ENCODE assay signal across 15 cellular contexts in the genomic region with DNA sequence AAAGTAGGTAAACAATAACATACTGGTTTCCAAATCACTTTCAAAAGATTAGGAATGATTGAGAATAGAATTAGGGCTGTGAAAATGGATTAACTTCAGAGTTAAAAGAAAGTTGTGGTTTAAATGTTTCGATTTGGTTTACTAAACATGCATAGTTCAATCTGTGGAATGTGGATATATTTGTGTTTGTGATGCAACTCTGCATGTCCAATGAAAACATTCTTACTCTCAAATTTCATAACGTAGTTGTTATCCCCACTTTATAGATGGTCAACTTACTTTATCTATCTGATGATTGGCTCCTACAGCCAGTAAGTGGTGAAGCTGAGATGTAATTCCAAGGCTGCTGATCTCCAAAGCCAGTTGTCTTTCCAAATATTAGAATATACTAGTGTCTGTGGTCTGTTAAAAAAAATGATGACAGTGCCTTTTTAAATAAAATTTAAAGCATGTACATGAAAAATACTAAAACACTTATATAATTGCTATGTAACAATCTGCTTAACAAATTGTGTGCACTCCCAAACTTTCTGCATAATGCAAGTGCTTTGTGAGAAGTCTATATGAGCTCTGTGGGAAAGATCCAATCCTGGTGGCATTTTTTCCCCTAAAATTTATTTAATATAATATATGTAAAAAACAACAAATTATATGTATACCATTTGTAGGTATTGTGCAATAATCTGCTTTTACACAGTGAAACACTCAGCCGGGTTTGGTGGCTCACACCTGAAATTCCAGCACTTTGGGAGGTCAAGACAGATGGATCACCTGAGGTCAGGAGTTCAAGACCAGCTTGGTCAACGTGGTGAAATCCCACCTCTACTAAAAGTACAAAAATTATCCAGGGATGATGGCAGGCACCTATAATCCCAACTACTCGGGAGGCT.
"Had no signal": no experiment of that assay in that cellular context is flagged by ENCODE, and none has a peak within 500 bp of the region (broad histone marks: within the 10 kb centered on the region; RNA-seq: fewer than 3 reads in every experiment).

No MANE protein-coding gene starts in this region.

- H3K4me1 Mint-ChIP-seq: activated naive CD8-positive, alpha-beta T cell treated with anti-CD3 and anti-CD28 coated beads for 36 hours had no signal

- H3K9me3 Mint-ChIP-seq: activated CD4-positive, alpha-beta memory T cell treated with anti-CD3 and anti-CD28 coated beads for 36 hours; activated naive CD8-positive, alpha-beta T cell treated with anti-CD3 and anti-CD28 coated beads for 36 hours had no signal

- DNase-seq: activated CD4-positive, alpha-beta memory T cell treated with anti-CD3 and anti-CD28 coated beads for 36 hours; activated CD4-positive, alpha-beta T cell treated with anti-CD3 and anti-CD28 coated beads for 1 hour; activated gamma-delta T cell; activated naive CD8-positive, alpha-beta T cell treated with anti-CD3 and anti-CD28 coated beads for 36 hours; activated T-cell treated with anti-CD3 and anti-CD28 coated beads, Interleukin-2, amount 50 U/mL, for 48 hours; caudate nucleus; effector memory CD4-positive, alpha-beta T cell; glutamatergic neuron; naive thymus-derived CD4-positive, alpha-beta T cell; posterior cingulate gyrus; uterus had no signal

- ATAC-seq: naive thymus-derived CD4-positive, alpha-beta T cell had no signal

- H3K27me3 Mint-ChIP-seq: activated CD4-positive, alpha-beta memory T cell treated with anti-CD3 and anti-CD28 coated beads for 36 hours; activated naive CD8-positive, alpha-beta T cell treated with anti-CD3 and anti-CD28 coated beads for 36 hours had no signal

- H3K27ac Mint-ChIP-seq: activated CD4-positive, alpha-beta memory T cell treated with anti-CD3 and anti-CD28 coated beads for 36 hours; activated naive CD8-positive, alpha-beta T cell treated with anti-CD3 and anti-CD28 coated beads for 36 hours; naive thymus-derived CD4-positive, alpha-beta T cell had no signal

- H3K4me3 ChIP-seq: ascending aorta, coronary artery, skin epidermis, thyroid gland, uterus had no signal

- H3K36me3 Mint-ChIP-seq: activated CD4-positive, alpha-beta memory T cell treated with anti-CD3 and anti-CD28 coated beads for 36 hours; activated naive CD8-positive, alpha-beta T cell treated with anti-CD3 and anti-CD28 coated beads for 36 hours; naive thymus-derived CD4-positive, alpha-beta T cell had no signal

- H3K4me3 Mint-ChIP-seq: activated CD4-positive, alpha-beta memory T cell treated with anti-CD3 and anti-CD28 coated beads for 36 hours; activated naive CD8-positive, alpha-beta T cell treated with anti-CD3 and anti-CD28 coated beads for 36 hours; naive thymus-derived CD4-positive, alpha-beta T cell had no signal
